In genomic region chr22:24189249-24190158, GRCh38 we compare ENCODE assay signal across 9 cellular contexts. TPM values are rescaled to one million over a fixed set of nuclear protein-coding genes. Genes with fewer than 3 reads are reported as not detected.
DNase-seq lines count a peak whose midpoint lies in the region; ATAC-seq and TF ChIP-seq lines count a peak whose summit lies in the region.
"Had no signal": no experiment of that assay in that cellular context is flagged by ENCODE, and none has a peak within 500 bp of the region (broad histone marks: within the 10 kb centered on the region; RNA-seq: fewer than 3 reads in every experiment).

No MANE protein-coding gene starts in this region.

- H3K27me3 Mint-ChIP-seq in naive thymus-derived CD8-positive, alpha-beta T cell: no peaks in the 10 kb centered on the region
- H3K27me3 Mint-ChIP-seq: activated naive CD8-positive, alpha-beta T cell had no signal

- H3K36me3 Mint-ChIP-seq in naive thymus-derived CD8-positive, alpha-beta T cell: peaks cover 0 to 6% (median 0%) of the 10 kb centered on the region in 3 donors
- H3K36me3 Mint-ChIP-seq: activated naive CD8-positive, alpha-beta T cell had no signal

- no peaks in the 10 kb centered on the region for H3K36me3 ChIP-seq in transverse colon

- peaks cover 0 to 7% (median 5%) of the 10 kb centered on the region in 4 donors for H3K4me1 ChIP-seq in transverse colon

- H3K9me3 Mint-ChIP-seq in naive thymus-derived CD8-positive, alpha-beta T cell: no peaks in the 10 kb centered on the region

- peak; percentile 81 for TF ChIP-seq CTCF in NB4 (IDR thresholded peaks at IDR 0.05; ENCODE audit: low read depth, low read length)
- peak; percentile 82 to 93 (median 87) for TF ChIP-seq CTCF in transverse colon (IDR thresholded peaks at IDR 0.05)

- H3K9me3 ChIP-seq in transverse colon: no peaks in the 10 kb centered on the region

- ATAC-seq in naive thymus-derived CD8-positive, alpha-beta T cell: peak; percentile 59 to 76
- no peak for ATAC-seq in HG03108 (IDR thresholded peaks at IDR 0.05; ENCODE audit: unreplicated experiment)

- DNase-seq in NCI-H2029 treated with DMSO at 0.1 percent for 48 hours (lab: John Stamatoyannopoulos, UW) (peak; percentile 7), NCI-H2029 (lab: John Stamatoyannopoulos, UW) (no peak), NB4 (ENCODE audit: low read depth) (peak; percentile 72), fibroblast of gingiva (ENCODE audit: low read depth) (peak; percentile 56), transverse colon (peak; percentile 73)
- DNase-seq in activated CD4-positive, alpha-beta T cell treated with anti-CD3 and anti-CD28 coated beads, Interleukin-2, amount 50 U/mL, for 1 hour: peak; percentile 28
- DNase-seq in naive thymus-derived CD8-positive, alpha-beta T cell: peak in 7 of 10 donors; percentile 15 to 67 (median 40)

- WGBS in transverse colon (ENCODE audit: low coverage in 1 of 2), 2 donors: 47% methylated on average over 20 of the region's 23 CpGs; no CpG with 5 or more reads in 1 of the 2 donors

- TF ChIP-seq POLR2A in NB4 (IDR thresholded peaks at IDR 0.05; ENCODE audit: extremely low read depth, insufficient read length) (no peak), transverse colon (IDR thresholded peaks at IDR 0.05) (no peak)

- H3K4me3 Mint-ChIP-seq in naive thymus-derived CD8-positive, alpha-beta T cell: no peak overlapping the region
- H3K4me3 Mint-ChIP-seq: activated naive CD8-positive, alpha-beta T cell had no signal

- POLR2A ChIA-PET in naive thymus-derived CD8-positive, alpha-beta T cell (lab: Charles Lee): no interaction called here

- H3K4me1 Mint-ChIP-seq in naive thymus-derived CD8-positive, alpha-beta T cell: peaks cover 0 to 10% (median 2%) of the 10 kb centered on the region in 4 donors

- no peak for TF ChIP-seq EP300 in transverse colon (IDR thresholded peaks at IDR 0.05; ENCODE audit: low read depth)

- in situ Hi-C loops in transverse colon (cut with MboI; ENCODE audit: low pct_ligation_motif_present in 1 of 4, low pct_unique_long_range_greater_than_20kb in 1 of 4, low sequenced_read_pairs in 3 of 4): no loop called here

- intact Hi-C loops in transverse colon (cut with DNase I; ENCODE audit: low total_unique reads): loop anchor here (5.0 kb wide), 1 partner anchor 58 kb away; the partner anchor contains the start of gene GGT5

- H3K4me3 ChIP-seq in NB4 (ENCODE audit: low read depth, low read length) (no peak overlapping the region), transverse colon (no peak overlapping the region)

- no peak overlapping the region for H3K27ac ChIP-seq in transverse colon

- no peaks in the 10 kb centered on the region for H3K27me3 ChIP-seq in transverse colon

- no peak overlapping the region for H3K27ac Mint-ChIP-seq in naive thymus-derived CD8-positive, alpha-beta T cell
- H3K27ac Mint-ChIP-seq: activated naive CD8-positive, alpha-beta T cell had no signal

RNA-seq across cellular contexts. Expression of gene SUSD2, which starts 8.2 kb away (rescaled TPM):
- total RNA-seq in naive thymus-derived CD8-positive, alpha-beta T cell: 1 to 10 TPM; 1.7 to 1.9 TPM
- under 1 TPM in 2 of 3 donors, not detected in 1; 0.07 TPM for polyA plus RNA-seq in naive thymus-derived CD8-positive, alpha-beta T cell
- 10 to 100 TPM in 1 of 4 donors, 1 to 10 TPM in 2, under 1 TPM in 1; 0.37 to 67.7 (median 3.8) TPM for total RNA-seq in transverse colon

RNA-seq across cellular contexts. Expression of gene GGT5, which starts 55.4 kb away (rescaled TPM):
- under 1 TPM in 1 of 2 experiments, not detected in 1; 0.08 TPM for total RNA-seq in naive thymus-derived CD8-positive, alpha-beta T cell
- not detected for polyA plus RNA-seq in naive thymus-derived CD8-positive, alpha-beta T cell
- total RNA-seq in transverse colon: 10 to 100 TPM in 2 of 4 donors, 1 to 10 TPM in 2; 4.1 to 15.4 (median 9.1) TPM

Comparison
In these comparisons a context has a peak if more than half of its experiments do, and no peak if none do; other contexts are left out.
1. RNA of gene GGT5, which starts 55.4 kb away (total RNA-seq): 4.1 to 15.4 TPM in transverse colon; 0.08 TPM in naive thymus-derived CD8-positive, alpha-beta T cell; every median in the first group is over 4 times any median in the second.